9 cellular contexts compared by ENCODE assay signal in genomic region chrX:119756926-119757635, GRCh38. TPM values are rescaled to one million over a fixed set of nuclear protein-coding genes. Genes with fewer than 3 reads are reported as not detected.
DNase-seq lines count a peak whose midpoint lies in the region; ATAC-seq and TF ChIP-seq lines count a peak whose summit lies in the region.
"Had no signal": no experiment of that assay in that cellular context is flagged by ENCODE, and none has a peak within 500 bp of the region (broad histone marks: within the 10 kb centered on the region; RNA-seq: fewer than 3 reads in every experiment).

No MANE protein-coding gene starts in this region.

- no peaks in the 10 kb centered on the region for H3K36me3 ChIP-seq in lower lobe of right lung
- H3K36me3 ChIP-seq in upper lobe of right lung, result no peaks in the 10 kb centered on the region

- H3K4me3 ChIP-seq in lower lobe of right lung, result no peak overlapping the region
- H3K4me3 ChIP-seq in upper lobe of right lung, result no peak overlapping the region

- no peaks in the 10 kb centered on the region for H3K4me1 ChIP-seq in lower lobe of right lung
- no peaks in the 10 kb centered on the region for H3K4me1 ChIP-seq in upper lobe of right lung

- no peaks in the 10 kb centered on the region for H3K36me3 Mint-ChIP-seq in stimulated activated naive CD8-positive, alpha-beta T cell treated with anti-CD3 and anti-CD28 coated beads, Interleukin-15, Interleukin-2, amounts not matched to agents 100 ng/mL and 50 ng/mL, for 24 hours (ENCODE audit: low read depth)
- H3K36me3 Mint-ChIP-seq in activated CD4-positive, alpha-beta memory T cell treated with anti-CD3 and anti-CD28 coated beads for 36 hours, result no peaks in the 10 kb centered on the region

- DNase-seq in stimulated activated naive CD8-positive, alpha-beta T cell treated with anti-CD3 and anti-CD28 coated beads, Interleukin-15, Interleukin-2, amounts not matched to agents 100 U/mL and 50 U/mL, for 24 hours, result no peak
- DNase-seq in activated CD4-positive, alpha-beta memory T cell treated with anti-CD3 and anti-CD28 coated beads for 36 hours, result peak; percentile 16
- no peak for DNase-seq in lower lobe of right lung
- DNase-seq in upper lobe of right lung, result no peak
- no peak for DNase-seq in AG08396 (ENCODE audit: low spot score)
- no peak for DNase-seq in stimulated activated CD4-positive, alpha-beta T cell treated with anti-CD3 and anti-CD28 coated beads, Interleukin-4, amount 100 ng/mL, for 24 hours

- H3K27me3 Mint-ChIP-seq in stimulated activated naive CD8-positive, alpha-beta T cell treated with anti-CD3 and anti-CD28 coated beads, Interleukin-15, Interleukin-2, amounts not matched to agents 100 ng/mL and 50 ng/mL, for 24 hours, result no peaks in the 10 kb centered on the region
- no peaks in the 10 kb centered on the region for H3K27me3 Mint-ChIP-seq in activated CD4-positive, alpha-beta memory T cell treated with anti-CD3 and anti-CD28 coated beads for 36 hours

- H3K4me3 Mint-ChIP-seq in stimulated activated naive CD8-positive, alpha-beta T cell treated with anti-CD3 and anti-CD28 coated beads, Interleukin-15, Interleukin-2, amounts not matched to agents 100 ng/mL and 50 ng/mL, for 24 hours, result peak overlapping the region; percentile 74
- H3K4me3 Mint-ChIP-seq in activated CD4-positive, alpha-beta memory T cell treated with anti-CD3 and anti-CD28 coated beads for 36 hours, result peak overlapping the region; percentile 68

- H3K27me3 ChIP-seq in lower lobe of right lung (ENCODE audit: low read depth) (no peaks in the 10 kb centered on the region), upper lobe of right lung (no peaks in the 10 kb centered on the region)

- peak overlapping the region; percentile 92 for H3K27ac Mint-ChIP-seq in stimulated activated naive CD8-positive, alpha-beta T cell treated with anti-CD3 and anti-CD28 coated beads, Interleukin-15, Interleukin-2, amounts not matched to agents 100 ng/mL and 50 ng/mL, for 24 hours
- H3K27ac Mint-ChIP-seq in activated CD4-positive, alpha-beta memory T cell treated with anti-CD3 and anti-CD28 coated beads for 36 hours, result peak overlapping the region; percentile 93

- TF ChIP-seq CTCF in lower lobe of right lung (IDR thresholded peaks at IDR 0.05) (no peak), upper lobe of right lung (IDR thresholded peaks at IDR 0.05) (no peak)

- CTCF ChIA-PET in activated CD4-positive, alpha-beta memory T cell treated with anti-CD3 and anti-CD28 coated beads for 36 hours (lab: Charles Lee), result interaction anchor here (1.2 to 3.3 kb wide), 4 partner anchors 35 to 241 kb away, joined by 3 to 12 read pairs (median 6); partner anchors contain the start of gene RPL39

- peaks cover 45% of the 10 kb centered on the region for H3K4me1 Mint-ChIP-seq in stimulated activated naive CD8-positive, alpha-beta T cell treated with anti-CD3 and anti-CD28 coated beads, Interleukin-15, Interleukin-2, amounts not matched to agents 100 ng/mL and 50 ng/mL, for 24 hours (ENCODE audit: low read depth)
- peaks cover 40% of the 10 kb centered on the region for H3K4me1 Mint-ChIP-seq in activated CD4-positive, alpha-beta memory T cell treated with anti-CD3 and anti-CD28 coated beads for 36 hours (ENCODE audit: low read depth)

- H3K27ac ChIP-seq in lower lobe of right lung, result peak overlapping the region; percentile 49
- H3K27ac ChIP-seq in upper lobe of right lung, result peak overlapping the region; percentile 42

- POLR2A ChIA-PET in activated CD4-positive, alpha-beta memory T cell treated with anti-CD3 and anti-CD28 coated beads for 36 hours (lab: Charles Lee), result interaction anchor here (0.8 to 2.3 kb wide), 10 partner anchors 18 to 183 kb away, joined by 3 to 9 read pairs (median 5); partner anchors contain the start of genes NDUFA1, NKRF, RNF113A and RPL39

- intact Hi-C loops in activated CD4-positive, alpha-beta memory T cell treated with anti-CD3 and anti-CD28 coated beads for 36 hours (cut with micrococcal nuclease), result loop anchor here (1.0 to 10.0 kb wide), 7 partner anchors 34 to 1550 kb away; partner anchors contain the start of genes NDUFA1, NKRF, RNF113A and RPL39
- intact Hi-C loops in lower lobe of right lung (cut with DNase I) (no loop called here), upper lobe of right lung (cut with DNase I) (no loop called here)

- H3K9me3 ChIP-seq in lower lobe of right lung (no peaks in the 10 kb centered on the region), upper lobe of right lung (no peaks in the 10 kb centered on the region)
- H3K9me3 ChIP-seq: SK-N-SH had no signal

- no peaks in the 10 kb centered on the region for H3K9me3 Mint-ChIP-seq in stimulated activated naive CD8-positive, alpha-beta T cell treated with anti-CD3 and anti-CD28 coated beads, Interleukin-15, Interleukin-2, amounts not matched to agents 100 ng/mL and 50 ng/mL, for 24 hours
- H3K9me3 Mint-ChIP-seq in activated CD4-positive, alpha-beta memory T cell treated with anti-CD3 and anti-CD28 coated beads for 36 hours, result no peaks in the 10 kb centered on the region

- ATAC-seq in stimulated activated naive CD8-positive, alpha-beta T cell treated with anti-CD3 and anti-CD28 coated beads, Interleukin-15, Interleukin-2, amounts not matched to agents 100 U/mL and 50 U/mL, for 24 hours, result no peak
- ATAC-seq in lower lobe of right lung (no peak), upper lobe of right lung (no peak), GM19023 (IDR thresholded peaks at IDR 0.05; ENCODE audit: unreplicated experiment) (no peak)

RNA-seq across cellular contexts. Expression of gene SOWAHD, which starts 1.3 kb away (rescaled TPM):
- total RNA-seq in activated CD4-positive, alpha-beta memory T cell treated with anti-CD3 and anti-CD28 coated beads for 36 hours, result under 1 TPM; 0.34 to 0.55 TPM
- 9.6 TPM for total RNA-seq in lower lobe of right lung
- total RNA-seq in upper lobe of right lung, result 4.0 TPM

RNA-seq across cellular contexts. Expression of gene RPL39, which starts 34.3 kb away (rescaled TPM):
- total RNA-seq in activated CD4-positive, alpha-beta memory T cell treated with anti-CD3 and anti-CD28 coated beads for 36 hours, result 1,000 to 10,000 TPM; 2,669 to 2,681 TPM
- total RNA-seq in lower lobe of right lung (1,325 TPM), upper lobe of right lung (1,275 TPM)
